Comparison of ENCODE assay signal across 18 cellular contexts in the genomic region with DNA sequence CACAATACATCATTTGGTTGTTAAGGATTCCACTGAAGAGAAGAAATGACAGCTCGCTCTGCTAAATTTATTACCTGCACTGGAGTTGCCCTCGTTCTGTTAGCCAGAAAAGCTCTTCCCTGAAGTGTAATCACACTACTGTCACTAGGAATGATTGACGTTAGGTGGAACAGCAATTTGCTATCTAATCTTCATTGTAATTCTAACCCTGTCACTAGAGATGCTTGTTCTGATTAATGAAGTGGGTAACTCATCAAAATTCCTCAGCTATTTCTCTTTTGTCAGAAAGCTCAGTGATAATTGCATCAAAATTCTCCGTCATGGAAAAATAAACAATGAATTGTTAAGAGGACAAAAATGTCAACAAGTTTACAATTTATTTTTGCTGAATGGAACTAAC. TPM values are rescaled to one million over a fixed set of nuclear protein-coding genes. Genes with fewer than 3 reads are reported as not detected.
DNase-seq lines count a peak whose midpoint lies in the region; ATAC-seq, FAIRE-seq and TF ChIP-seq lines count a peak whose summit lies in the region.
"Had no signal": no experiment of that assay in that cellular context is flagged by ENCODE, and none has a peak within 500 bp of the region (broad histone marks: within the 10 kb centered on the region; RNA-seq: fewer than 3 reads in every experiment).

No MANE protein-coding gene starts in this region.

- H3K27me3 ChIP-seq in K562 (ENCODE audit: control insufficient read depth in 2 of 2, insufficient read depth in 2 of 2, low read length in 2 of 2) (no peaks in the 10 kb centered on the region), neural progenitor cell (no peaks in the 10 kb centered on the region), trophoblast cell (ENCODE audit: insufficient read depth, low read length) (no peaks in the 10 kb centered on the region)
- H3K27me3 ChIP-seq: Peyer's patch had no signal

- POLR2A ChIA-PET in K562 (lab: Yijun Ruan, JAX) = no interaction called here

- no peaks in the 10 kb centered on the region for H3K27me3 Mint-ChIP-seq in neural progenitor cell (ENCODE audit: insufficient read depth, low read depth)
- H3K27me3 Mint-ChIP-seq: IgD-negative memory B cell had no signal

- no peaks in the 10 kb centered on the region for H3K79me1 ChIP-seq in trophoblast cell (ENCODE audit: low read length)

- no peak for ATAC-seq in K562

- H2AFZ ChIP-seq in K562 (ENCODE audit: low read depth, low read length) (no peak overlapping the region), neural progenitor cell (replicated peaks) (no peak overlapping the region), trophoblast cell (ENCODE audit: insufficient read depth, low read length, poor library complexity) (no peak overlapping the region)

- TF ChIP-seq CTCF in K562 (IDR thresholded peaks at IDR 0.05 in 2 of 3, conservative IDR thresholded peaks at IDR 0.05 in 1 of 3; ENCODE audit: insufficient read depth in 2 of 3, low read depth in 1 of 3, low read length in 3 of 3) (no peak), neural progenitor cell (IDR thresholded peaks at IDR 0.05) (no peak)

- H4K91ac ChIP-seq in trophoblast cell (ENCODE audit: low read depth, low read length) = no peak overlapping the region

- in situ Hi-C loops in K562 (cut with MboI) = no loop called here

- no peak overlapping the region for H3K27ac ChIP-seq in K562 (ENCODE audit: extremely low read depth, low read depth, low read length)
- H3K27ac ChIP-seq in neural progenitor cell = no peak overlapping the region
- no peak overlapping the region for H3K27ac ChIP-seq in trophoblast cell (ENCODE audit: low read depth, low read length)
- H3K27ac ChIP-seq: 22Rv1, C4-2B, Peyer's patch had no signal

- no TSS peak for BruUV-seq in K562 (replicated peaks; lab: Mats Ljungman, UMichigan)

- no peak overlapping the region for H3K4me3 Mint-ChIP-seq in neural progenitor cell

- H2BK5ac ChIP-seq in trophoblast cell (ENCODE audit: low read depth, low read length, poor library complexity) = no peak overlapping the region

- H3F3A ChIP-seq in neural progenitor cell (ENCODE audit: low read depth) = peaks cover 2% of the 10 kb centered on the region

- no peak overlapping the region for H3K4ac ChIP-seq in trophoblast cell (ENCODE audit: low read depth, low read length)

- H2BK120ac ChIP-seq in trophoblast cell (ENCODE audit: insufficient read depth, low read length, poor library complexity) = no peak overlapping the region

- no peak overlapping the region for H2BK12ac ChIP-seq in trophoblast cell (ENCODE audit: low read length)

- no peak overlapping the region for H4K12ac ChIP-seq in trophoblast cell (ENCODE audit: low read depth, low read length)

- H3K4me1 ChIP-seq in K562 (replicated peaks in 1 of 2; ENCODE audit: control insufficient read depth in 2 of 2, insufficient read depth in 2 of 2, low read length in 2 of 2) (no peaks in the 10 kb centered on the region), neural progenitor cell (peaks cover 13% of the 10 kb centered on the region), trophoblast cell (ENCODE audit: control insufficient read depth in 1 of 2, insufficient read depth in 2 of 2, low read length in 2 of 2) (no peaks in the 10 kb centered on the region)
- H3K4me1 ChIP-seq: Peyer's patch had no signal

- intact Hi-C loops in K562 (cut with micrococcal nuclease) = no loop called here

- no peaks in the 10 kb centered on the region for H3K9me3 Mint-ChIP-seq in neural progenitor cell
- H3K9me3 Mint-ChIP-seq: IgD-negative memory B cell had no signal

- no peak overlapping the region for H3K14ac ChIP-seq in trophoblast cell (ENCODE audit: low read length)

- H3K9me3 ChIP-seq in K562 (replicated peaks; ENCODE audit: control insufficient read depth, insufficient read depth, low read depth, low read length) (no peaks in the 10 kb centered on the region), neural progenitor cell (ENCODE audit: low read depth) (no peaks in the 10 kb centered on the region), trophoblast cell (ENCODE audit: insufficient read depth, low read depth, low read length) (no peaks in the 10 kb centered on the region)
- H3K9me3 ChIP-seq: Peyer's patch had no signal

- WGBS in K562 (ENCODE audit: insufficient coverage, low coverage, missing lambda C conversion rate) = 0% methylated on average over 3 of the region's 4 CpGs
- WGBS in trophoblast cell (ENCODE audit: extremely low coverage, insufficient coverage, insufficient read length) = no CpG with 5 or more reads among the region's 4 CpGs

- no peak for FAIRE-seq in K562 (lab: Jason Lieb, UNC)

- no peaks in the 10 kb centered on the region for H3K4me1 Mint-ChIP-seq in neural progenitor cell
- H3K4me1 Mint-ChIP-seq: IgD-negative memory B cell had no signal

- no peaks in the 10 kb centered on the region for H4K20me1 ChIP-seq in K562 (replicated peaks; ENCODE audit: control insufficient read depth, insufficient read depth, low read length)
- no peaks in the 10 kb centered on the region for H4K20me1 ChIP-seq in neural progenitor cell (ENCODE audit: low read depth)

- H3K9ac ChIP-seq in K562 (ENCODE audit: insufficient read depth in 1 of 2, low read depth in 2 of 2, low read length in 2 of 2) = no peak overlapping the region
- H3K9ac ChIP-seq in neural progenitor cell = no peak overlapping the region
- H3K9ac ChIP-seq in trophoblast cell (ENCODE audit: low read length) = no peak overlapping the region

- no peak overlapping the region for H3K27ac Mint-ChIP-seq in neural progenitor cell
- H3K27ac Mint-ChIP-seq: IgD-negative memory B cell had no signal

- no peaks in the 10 kb centered on the region for H3K36me3 Mint-ChIP-seq in neural progenitor cell

- H3K36me3 ChIP-seq in K562 (ENCODE audit: control insufficient read depth, insufficient read depth, low read length) (no peaks in the 10 kb centered on the region), neural progenitor cell (no peaks in the 10 kb centered on the region), trophoblast cell (ENCODE audit: control insufficient read depth in 1 of 2, insufficient read depth in 2 of 2, low read length in 2 of 2) (no peaks in the 10 kb centered on the region)
- H3K36me3 ChIP-seq: Peyer's patch had no signal

- H4K8ac ChIP-seq in trophoblast cell (ENCODE audit: low read depth, low read length) = no peak overlapping the region

- no peak overlapping the region for H3K18ac ChIP-seq in trophoblast cell (ENCODE audit: low read length)

- H3K4me2 ChIP-seq in K562 (ENCODE audit: insufficient read depth, low read length) (no peak overlapping the region), neural progenitor cell (peak overlapping the region; percentile 49), trophoblast cell (ENCODE audit: low read length) (no peak overlapping the region)

- DNase-seq in NCI-H1105 treated with DMSO at 0.1 percent for 48 hours (lab: John Stamatoyannopoulos, UW) (peak; percentile 7), NCI-H1105 (lab: John Stamatoyannopoulos, UW) (no peak), ELF-1 (ENCODE audit: low read depth, low spot score) (peak; percentile 10), K562 (ENCODE audit: extremely low read depth in 1 of 4, low spot score in 3 of 4) (no peak), neural progenitor cell (ENCODE audit: low spot score) (no peak), trophoblast cell (no peak), foreskin melanocyte (no peak), activated gamma-delta T cell (lab: John Stamatoyannopoulos, UW) (no peak)
- DNase-seq: DMS 273 treated with DMSO at 0.1 percent for 48 hours, EL, NCI-H1436, NCI-H2029, NCI-H524, Peyer's patch, Right ventricle myocardium superior had no signal

- CTCF ChIA-PET in K562 (lab: Yijun Ruan, JAX; ENCODE audit: low intra/inter-chr PET ratio) = no interaction called here

- no peak for TF ChIP-seq EP300 in K562 (IDR thresholded peaks at IDR 0.05; ENCODE audit: low read length)

- H3K79me2 ChIP-seq in K562 (ENCODE audit: control insufficient read depth, insufficient read depth, low read length) = no peaks in the 10 kb centered on the region
- no peaks in the 10 kb centered on the region for H3K79me2 ChIP-seq in neural progenitor cell (ENCODE audit: low read depth)
- no peaks in the 10 kb centered on the region for H3K79me2 ChIP-seq in trophoblast cell (ENCODE audit: control insufficient read depth, insufficient read depth, low read length, poor library complexity)

- no peaks in the 10 kb centered on the region for H3K9me1 ChIP-seq in K562 (ENCODE audit: control insufficient read depth, insufficient read depth, low read length)

- H2AK5ac ChIP-seq in trophoblast cell (ENCODE audit: low read length) = no peak overlapping the region

- H3K4me3 ChIP-seq in K562 (no peak overlapping the region), neural progenitor cell (no peak overlapping the region), trophoblast cell (ENCODE audit: low read depth, low read length) (no peak overlapping the region)
- H3K4me3 ChIP-seq: Peyer's patch had no signal

- no peak for TF ChIP-seq POLR2A in K562 (conservative IDR thresholded peaks at IDR 0.05)

- TF ChIP-seq RAD21 in K562 (CRISPR knock-in tag; conservative IDR thresholded peaks at IDR 0.05 in 1 of 2, IDR thresholded peaks at IDR 0.05 in 1 of 2) = no peak

- H3K23ac ChIP-seq in trophoblast cell (ENCODE audit: low read length) = no peak overlapping the region

RNA-seq across cellular contexts. Expression of gene CCDC191, which starts 34.2 kb away (rescaled TPM):
- total RNA-seq in K562 (2011; cell fraction: chromatin; rRNA removed; ENCODE audit: low replicate concordance) = 0.30 and 1.2 TPM in 2 replicates
- 0.50 TPM in 1 of 2 replicates, not detected in the other for total RNA-seq in K562 (2011; cell fraction: nucleolus; rRNA removed)
- 0.37 and 1.1 TPM in 2 replicates for total RNA-seq in K562 (2011; cell fraction: nucleoplasm; rRNA removed)
- total RNA-seq in K562 (2014; rRNA removed) (0.18 and 0.29 TPM in 2 replicates), K562 (2014; rRNA removed; fragmentation: Illumina TruSeq; extraction: Trizol) (0.47 and 0.83 TPM in 2 replicates), K562 (2015; rRNA removed; fragmentation: Illumina TruSeq; extraction: Trizol) (0.22 and 0.38 TPM in 2 replicates), K562 (2021) (0.09 and 0.11 TPM in 2 replicates), neural progenitor cell (ENCODE audit: low replicate concordance) (4.9 and 6.4 TPM in 2 replicates)
- polyA plus RNA-seq in K562 (2011; rRNA removed) (0.39 and 0.42 TPM in 2 replicates), K562 (2014; fragmentation: Illumina TruSeq; extraction: Trizol) (0.28 and 0.52 TPM in 2 replicates), K562 (2014; fragmentation: Nextera tagmentation; extraction: Ambion mirVana) (under 1 TPM; 0.10 to 0.55 TPM), K562 (2014; rRNA removed) (0.03 and 0.17 TPM in 2 replicates)
- 0.12 TPM in 1 of 2 replicates, not detected in the other for polyA plus RNA-seq in K562 (2011; cell fraction: cytosol; rRNA removed)
- polyA plus RNA-seq in K562 (2011; cell fraction: nucleus; rRNA removed) = 1.2 and 1.3 TPM in 2 replicates
- 0.16 and 0.65 TPM in 2 replicates for polyA plus RNA-seq in K562 (2012)
- polyA minus RNA-seq in K562 (2011; rRNA and poly(A)+ RNA removed) = 0.33 and 0.42 TPM in 2 replicates
- polyA minus RNA-seq in K562 (2011; cell fraction: cytosol; rRNA and poly(A)+ RNA removed) = not detected in 2 replicates
- 0.40 and 0.78 TPM in 2 replicates for polyA minus RNA-seq in K562 (2011; cell fraction: nucleus; rRNA and poly(A)+ RNA removed)
- polyA plus RNA-seq in trophoblast cell (2013) = 1.2 and 1.3 TPM in 2 replicates

RNA-seq across cellular contexts. Expression of gene QTRT2, which starts 34.4 kb away (rescaled TPM):
- total RNA-seq in K562 (2011; cell fraction: chromatin; rRNA removed; ENCODE audit: low replicate concordance) = 17.0 and 37.0 TPM in 2 replicates
- 11.2 and 12.3 TPM in 2 replicates for total RNA-seq in K562 (2011; cell fraction: nucleolus; rRNA removed)
- 17.7 and 31.5 TPM in 2 replicates for total RNA-seq in K562 (2011; cell fraction: nucleoplasm; rRNA removed)
- total RNA-seq in K562 (2014; rRNA removed) (10.5 and 14.8 TPM in 2 replicates), K562 (2014; rRNA removed; fragmentation: Illumina TruSeq; extraction: Trizol) (24.1 and 25.6 TPM in 2 replicates), K562 (2015; rRNA removed; fragmentation: Illumina TruSeq; extraction: Trizol) (21.9 and 25.1 TPM in 2 replicates), K562 (2021) (20.7 and 25.3 TPM in 2 replicates), neural progenitor cell (ENCODE audit: low replicate concordance) (28.2 and 32.1 TPM in 2 replicates)
- polyA plus RNA-seq in K562 (2011; rRNA removed) (10.6 and 14.6 TPM in 2 replicates), K562 (2014; fragmentation: Illumina TruSeq; extraction: Trizol) (14.6 and 21.2 TPM in 2 replicates), K562 (2014; fragmentation: Nextera tagmentation; extraction: Ambion mirVana) (10 to 100 TPM; 15.9 to 17.3 TPM), K562 (2014; rRNA removed) (10.2 and 11.6 TPM in 2 replicates)
- 4.7 and 8.1 TPM in 2 replicates for polyA plus RNA-seq in K562 (2011; cell fraction: cytosol; rRNA removed)
- polyA plus RNA-seq in K562 (2011; cell fraction: nucleus; rRNA removed) = 6.4 and 9.5 TPM in 2 replicates
- 5.9 and 13.2 TPM in 2 replicates for polyA plus RNA-seq in K562 (2012)
- 23.1 and 25.5 TPM in 2 replicates for polyA minus RNA-seq in K562 (2011; rRNA and poly(A)+ RNA removed)
- 11.2 and 15.5 TPM in 2 replicates for polyA minus RNA-seq in K562 (2011; cell fraction: cytosol; rRNA and poly(A)+ RNA removed)
- polyA minus RNA-seq in K562 (2011; cell fraction: nucleus; rRNA and poly(A)+ RNA removed) = 16.0 and 21.7 TPM in 2 replicates
- polyA plus RNA-seq in trophoblast cell (2013) = 11.0 and 12.1 TPM in 2 replicates

Comparison
In these comparisons a context has a peak if more than half of its experiments do, and no peak if none do; other contexts are left out.
1. DNase-seq: peak in NCI-H1105 treated with DMSO at 0.1 percent for 48 hours (single experiment) and ELF-1 (single experiment); none in NCI-H1105 (single experiment), K562 (0 of 4), neural progenitor cell (single experiment), trophoblast cell (0 of 2), foreskin melanocyte (single experiment) and activated gamma-delta T cell (single experiment).